Comparison of ENCODE assay signal across 8 cellular contexts in the genomic region with DNA sequence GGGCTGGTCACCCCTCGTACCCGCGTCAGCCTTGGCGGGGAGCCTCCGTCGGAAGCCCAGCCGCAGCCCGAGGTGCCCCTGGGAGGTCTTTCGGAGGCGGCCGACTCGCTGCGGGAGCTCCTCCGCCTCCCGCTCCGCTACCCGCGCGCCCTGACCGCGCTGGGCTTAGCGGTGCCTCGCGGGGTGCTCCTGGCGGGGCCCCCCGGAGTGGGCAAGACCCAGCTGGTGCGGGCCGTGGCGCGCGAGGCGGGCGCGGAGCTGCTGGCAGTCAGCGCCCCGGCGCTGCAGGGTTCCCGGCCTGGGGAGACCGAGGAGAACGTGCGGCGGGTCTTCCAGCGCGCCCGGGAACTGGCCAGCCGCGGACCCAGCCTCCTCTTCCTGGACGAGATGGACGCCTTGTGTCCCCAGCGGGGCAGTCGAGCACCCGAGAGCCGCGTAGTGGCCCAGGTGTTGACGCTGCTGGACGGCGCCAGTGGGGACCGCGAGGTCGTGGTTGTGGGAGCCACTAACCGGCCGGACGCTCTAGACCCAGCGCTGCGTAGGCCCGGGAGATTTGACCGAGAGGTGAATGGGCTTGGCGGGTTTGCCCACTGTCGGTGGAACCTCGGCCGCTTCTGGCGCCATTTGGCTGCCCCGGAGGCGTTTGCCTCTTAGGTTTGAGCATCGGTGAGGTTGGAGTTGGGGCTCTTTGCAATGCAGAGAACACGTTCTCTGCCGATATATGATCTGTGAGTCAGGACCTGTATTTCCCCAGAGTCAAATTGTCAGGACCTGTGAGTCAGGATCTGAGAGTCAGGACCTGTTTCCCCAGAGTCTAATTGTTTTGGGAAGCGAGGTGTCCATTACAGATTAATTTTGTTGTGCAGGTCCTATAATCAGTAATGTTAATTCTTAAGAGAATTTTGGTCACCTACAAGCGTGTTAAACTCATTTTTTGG. TPM values are rescaled to one million over a fixed set of nuclear protein-coding genes. Genes with fewer than 3 reads are reported as not detected.
DNase-seq lines count a peak whose midpoint lies in the region; ATAC-seq and TF ChIP-seq lines count a peak whose summit lies in the region.

No MANE protein-coding gene starts in this region.

- H3K36me3 ChIP-seq in PC-9 (ENCODE audit: low read depth): no peaks in the 10 kb centered on the region

- H2AFZ ChIP-seq in PC-9: peak overlapping the region; percentile 95

- peak overlapping the region; percentile 89 for H3K27ac Mint-ChIP-seq in activated naive CD8-positive, alpha-beta T cell treated with anti-CD3 and anti-CD28 coated beads for 36 hours

- no peaks in the 10 kb centered on the region for H3K9me2 ChIP-seq in PC-9 (ENCODE audit: insufficient read depth)

- H3K9me3 Mint-ChIP-seq in activated naive CD8-positive, alpha-beta T cell treated with anti-CD3 and anti-CD28 coated beads for 36 hours: no peaks in the 10 kb centered on the region

- H4K20me1 ChIP-seq in PC-9 (ENCODE audit: insufficient read depth): peaks cover 16% of the 10 kb centered on the region

- intact Hi-C loops in PC-9 (cut with micrococcal nuclease; ENCODE audit: unreplicated experiment): loop anchor here (1.0 to 2.0 kb wide), 2 partner anchors 241 to 276 kb away; no protein-coding TSS in a partner anchor
- intact Hi-C loops in left ventricle myocardium superior (cut with micrococcal nuclease): loop anchor here (5.0 kb wide), 2 partner anchors 96 to 201 kb away; no protein-coding TSS in a partner anchor

- CTCF ChIA-PET in PC-9 (lab: Charles Lee): no interaction called here

- peaks cover 13% of the 10 kb centered on the region for H3K36me3 Mint-ChIP-seq in activated naive CD8-positive, alpha-beta T cell treated with anti-CD3 and anti-CD28 coated beads for 36 hours

- 0 out of 2 replicates have a peak, but pooled peaks cover 4% of the 10 kb centered on the region for H3F3A ChIP-seq in PC-9 (ENCODE audit: insufficient read depth, low read depth)

- no peak for TF ChIP-seq CTCF in PC-9 (conservative IDR thresholded peaks at IDR 0.05)
- TF ChIP-seq CTCF in retinal pigment epithelial cell (conservative IDR thresholded peaks at IDR 0.05; ENCODE audit: low read depth, low read length): no peak

- no peaks in the 10 kb centered on the region for H3K27me3 Mint-ChIP-seq in activated naive CD8-positive, alpha-beta T cell treated with anti-CD3 and anti-CD28 coated beads for 36 hours

- no peaks in the 10 kb centered on the region for H3K9me3 ChIP-seq in PC-9 (ENCODE audit: insufficient read depth, low read depth)

- DNase-seq in SIG-M5 treated with dmso at 0.1 percent for 504 hours (lab: John Stamatoyannopoulos, UW; ENCODE audit: unreplicated experiment) (peak; percentile 29), SIG-M5 (lab: John Stamatoyannopoulos, UW) (no peak), PC-9 (peak; percentile 24 to 78), left ventricle myocardium superior (peak; percentile 59), retinal pigment epithelial cell (ENCODE audit: low read depth) (no peak), DMS153 (lab: John Stamatoyannopoulos, UW) (no peak)
- DNase-seq in activated naive CD8-positive, alpha-beta T cell treated with anti-CD3 and anti-CD28 coated beads for 36 hours: peak; percentile 18

- H3K4me2 ChIP-seq in PC-9: peak overlapping the region; percentile 94

- ATAC-seq in HG02973 (IDR thresholded peaks at IDR 0.05; ENCODE audit: unreplicated experiment): peak; percentile 20
- ATAC-seq in left ventricle myocardium superior: peak; percentile 25

- H3K27me3 ChIP-seq in PC-9 (ENCODE audit: insufficient read depth, low read depth): no peaks in the 10 kb centered on the region

- H3K4me3 ChIP-seq in PC-9 (peak overlapping the region; percentile 78), retinal pigment epithelial cell (ENCODE audit: low read length) (peak overlapping the region; percentile 66)

- peak overlapping the region; percentile 95 for H3K4me3 Mint-ChIP-seq in activated naive CD8-positive, alpha-beta T cell treated with anti-CD3 and anti-CD28 coated beads for 36 hours

- H3K79me2 ChIP-seq in PC-9 (ENCODE audit: low read depth): peaks cover 36% of the 10 kb centered on the region

- POLR2A ChIA-PET in PC-9 (lab: Charles Lee; ENCODE audit: unreplicated experiment): interaction anchor here (0.6 kb wide), 1 partner anchor 63 kb away, joined by 4 read pairs; no protein-coding TSS in a partner anchor

- no TSS peak for BruUV-seq in PC-9 (replicated peaks; lab: Mats Ljungman, UMichigan)

- H3K27ac ChIP-seq in PC-9: no peak overlapping the region

- H3K4me1 Mint-ChIP-seq in activated naive CD8-positive, alpha-beta T cell treated with anti-CD3 and anti-CD28 coated beads for 36 hours: peaks cover 19% of the 10 kb centered on the region

- H3K4me1 ChIP-seq in PC-9 (replicated peaks; ENCODE audit: insufficient read depth): peaks cover 12% of the 10 kb centered on the region

RNA-seq across cellular contexts. Expression of a gene that starts 24.9 kb away (rescaled TPM):
- total RNA-seq in PC-9 (2021) (9.8 and 10.0 TPM in 2 replicates), left ventricle myocardium superior (56.4 TPM)
- total RNA-seq in activated naive CD8-positive, alpha-beta T cell treated with anti-CD3 and anti-CD28 coated beads for 36 hours: 1 to 10 TPM; 4.9 to 5.0 TPM

Comparison
In these comparisons a context has a peak if more than half of its experiments do, and no peak if none do; other contexts are left out.
1. DNase-seq: peak in SIG-M5 treated with dmso at 0.1 percent for 504 hours (single experiment), PC-9 (2 of 2), activated naive CD8-positive, alpha-beta T cell treated with anti-CD3 and anti-CD28 coated beads for 36 hours (single experiment) and left ventricle myocardium superior (single experiment); none in SIG-M5 (single experiment), retinal pigment epithelial cell (single experiment) and DMS153 (single experiment).